Comparison of ENCODE assay signal across 1 cellular context in genomic region chr15:54585063-54585462, GRCh38.
TF ChIP-seq lines count a peak whose summit lies in the region.

No MANE protein-coding gene starts in this region.

TF ChIP-seq in GM12878, 131 proteins besides CTCF, POLR2A, EP300 and RAD21 (continued from another document):
- TF ChIP-seq ZNF687 (IDR thresholded peaks at IDR 0.05) = peak; percentile 80
- no peak for TF ChIP-seq STAT1 (conservative IDR thresholded peaks at IDR 0.05)
- no peak for TF ChIP-seq MLLT1 (IDR thresholded peaks at IDR 0.05)
- no peak for TF ChIP-seq ATF7 (IDR thresholded peaks at IDR 0.05; ENCODE audit: low read depth)
- no peak for TF ChIP-seq MEF2A (IDR thresholded peaks at IDR 0.05; ENCODE audit: insufficient read depth, low read depth, low read length)
- TF ChIP-seq GATAD2B (conservative IDR thresholded peaks at IDR 0.05; ENCODE audit: low read depth) = no peak
- 0 out of 2 replicates have a peak, but pooled peaks have one; percentile 21 for TF ChIP-seq SMARCA5 (IDR thresholded peaks at IDR 0.05)
- no peak for TF ChIP-seq E2F8 (IDR thresholded peaks at IDR 0.05; ENCODE audit: low read depth, partially characterized antibody)
- no peak for TF ChIP-seq NFXL1 (IDR thresholded peaks at IDR 0.05; ENCODE audit: borderline replicate concordance)
- TF ChIP-seq BACH1 (IDR thresholded peaks at IDR 0.05; ENCODE audit: borderline replicate concordance) = no peak
- 0 out of 2 replicates have a peak, but pooled peaks have one; percentile 30 for TF ChIP-seq RAD51 (IDR thresholded peaks at IDR 0.05)
- TF ChIP-seq BHLHE40 (IDR thresholded peaks at IDR 0.05; ENCODE audit: borderline replicate concordance in 1 of 2, low read depth in 2 of 2, low read length in 1 of 2) = no peak
- TF ChIP-seq IKZF1 (conservative IDR thresholded peaks at IDR 0.05) = no peak
- TF ChIP-seq SPI1 (IDR thresholded peaks at IDR 0.05; ENCODE audit: borderline replicate concordance, insufficient read depth, low read depth, low read length) = no peak
- no peak for TF ChIP-seq POLR2AphosphoS5 (IDR thresholded peaks at IDR 0.05; ENCODE audit: low read length)
- no peak for TF ChIP-seq NR2F1 (conservative IDR thresholded peaks at IDR 0.05)
